In the genomic region with DNA sequence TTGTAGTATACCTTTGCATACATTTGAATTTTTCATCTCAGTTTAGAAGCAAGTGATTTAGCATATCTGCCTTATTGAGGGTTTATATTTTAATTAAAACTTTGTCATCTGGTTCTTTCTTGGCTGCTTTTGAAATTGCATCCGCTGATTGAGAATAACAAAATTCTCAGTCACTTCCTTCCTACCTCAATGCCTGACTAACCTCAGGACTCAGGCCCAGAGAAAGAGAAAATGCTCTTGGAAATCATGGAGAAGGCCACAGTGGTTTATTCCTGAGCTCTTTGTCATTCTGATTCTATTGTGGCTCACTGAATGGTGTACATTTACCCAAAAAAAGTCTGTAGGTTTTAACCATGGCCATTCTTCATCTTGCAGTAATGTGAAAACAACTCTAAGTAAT, we compare ENCODE assay signal across 12 cellular contexts.
A peak's percentile ranks its signal among the peaks of the same experiment; 100 is the strongest.
DNase-seq lines count a peak whose midpoint lies in the region; ATAC-seq and TF ChIP-seq lines count a peak whose summit lies in the region.
"Had no signal": no experiment of that assay in that cellular context is flagged by ENCODE, and none has a peak within 500 bp of the region (broad histone marks: within the 10 kb centered on the region; RNA-seq: fewer than 3 reads in every experiment).

No MANE protein-coding gene starts in this region.

- ATAC-seq in HG02763 (IDR thresholded peaks at IDR 0.05; ENCODE audit: unreplicated experiment) (no peak), SK-N-SH treated with all-trans-retinoic acid at 6 μM for 48 hours (no peak)
- ATAC-seq: mucosa of descending colon had no signal

- DNase-seq in AG08395 (ENCODE audit: low spot score) (peak; percentile 2), H4 (ENCODE audit: low spot score) (peak; percentile 37), amniotic epithelial cell (ENCODE audit: low read depth) (peak; percentile 24), iPS-NIHi11 (ENCODE audit: low spot score) (peak; percentile 14)
- no peak for DNase-seq in effector CD8-positive, alpha-beta T cell (lab: John Stamatoyannopoulos, UW)
- DNase-seq in stimulated activated CD4-positive, alpha-beta T cell treated with anti-CD3 and anti-CD28 coated beads, Interleukin-4, amount 100 ng/mL, for 24 hours: no peak
- DNase-seq: activated naive CD4-positive, alpha-beta T cell; central memory CD4-positive, alpha-beta T cell; mucosa of descending colon; Peyer's patch had no signal

TF ChIP-seq in SK-N-SH treated with all-trans-retinoic acid at 6 μM for 48 hours, 23 proteins besides CTCF, POLR2A, EP300 and RAD21:
- no peak for TF ChIP-seq PPARA (CRISPR knock-in tag; IDR thresholded peaks at IDR 0.05; ENCODE audit: borderline replicate concordance)
- TF ChIP-seq, protein P1, sequence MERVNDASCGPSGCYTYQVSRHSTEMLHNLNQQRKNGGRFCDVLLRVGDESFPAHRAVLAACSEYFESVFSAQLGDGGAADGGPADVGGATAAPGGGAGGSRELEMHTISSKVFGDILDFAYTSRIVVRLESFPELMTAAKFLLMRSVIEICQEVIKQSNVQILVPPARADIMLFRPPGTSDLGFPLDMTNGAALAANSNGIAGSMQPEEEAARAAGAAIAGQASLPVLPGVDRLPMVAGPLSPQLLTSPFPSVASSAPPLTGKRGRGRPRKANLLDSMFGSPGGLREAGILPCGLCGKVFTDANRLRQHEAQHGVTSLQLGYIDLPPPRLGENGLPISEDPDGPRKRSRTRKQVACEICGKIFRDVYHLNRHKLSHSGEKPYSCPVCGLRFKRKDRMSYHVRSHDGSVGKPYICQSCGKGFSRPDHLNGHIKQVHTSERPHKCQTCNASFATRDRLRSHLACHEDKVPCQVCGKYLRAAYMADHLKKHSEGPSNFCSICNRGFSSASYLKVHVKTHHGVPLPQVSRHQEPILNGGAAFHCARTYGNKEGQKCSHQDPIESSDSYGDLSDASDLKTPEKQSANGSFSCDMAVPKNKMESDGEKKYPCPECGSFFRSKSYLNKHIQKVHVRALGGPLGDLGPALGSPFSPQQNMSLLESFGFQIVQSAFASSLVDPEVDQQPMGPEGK (CRISPR knock-in tag; IDR thresholded peaks at IDR 0.05; ENCODE audit: borderline replicate concordance): no peak
- no peak for TF ChIP-seq GLIS3 (CRISPR knock-in tag; IDR thresholded peaks at IDR 0.05)
- TF ChIP-seq, protein P2, sequence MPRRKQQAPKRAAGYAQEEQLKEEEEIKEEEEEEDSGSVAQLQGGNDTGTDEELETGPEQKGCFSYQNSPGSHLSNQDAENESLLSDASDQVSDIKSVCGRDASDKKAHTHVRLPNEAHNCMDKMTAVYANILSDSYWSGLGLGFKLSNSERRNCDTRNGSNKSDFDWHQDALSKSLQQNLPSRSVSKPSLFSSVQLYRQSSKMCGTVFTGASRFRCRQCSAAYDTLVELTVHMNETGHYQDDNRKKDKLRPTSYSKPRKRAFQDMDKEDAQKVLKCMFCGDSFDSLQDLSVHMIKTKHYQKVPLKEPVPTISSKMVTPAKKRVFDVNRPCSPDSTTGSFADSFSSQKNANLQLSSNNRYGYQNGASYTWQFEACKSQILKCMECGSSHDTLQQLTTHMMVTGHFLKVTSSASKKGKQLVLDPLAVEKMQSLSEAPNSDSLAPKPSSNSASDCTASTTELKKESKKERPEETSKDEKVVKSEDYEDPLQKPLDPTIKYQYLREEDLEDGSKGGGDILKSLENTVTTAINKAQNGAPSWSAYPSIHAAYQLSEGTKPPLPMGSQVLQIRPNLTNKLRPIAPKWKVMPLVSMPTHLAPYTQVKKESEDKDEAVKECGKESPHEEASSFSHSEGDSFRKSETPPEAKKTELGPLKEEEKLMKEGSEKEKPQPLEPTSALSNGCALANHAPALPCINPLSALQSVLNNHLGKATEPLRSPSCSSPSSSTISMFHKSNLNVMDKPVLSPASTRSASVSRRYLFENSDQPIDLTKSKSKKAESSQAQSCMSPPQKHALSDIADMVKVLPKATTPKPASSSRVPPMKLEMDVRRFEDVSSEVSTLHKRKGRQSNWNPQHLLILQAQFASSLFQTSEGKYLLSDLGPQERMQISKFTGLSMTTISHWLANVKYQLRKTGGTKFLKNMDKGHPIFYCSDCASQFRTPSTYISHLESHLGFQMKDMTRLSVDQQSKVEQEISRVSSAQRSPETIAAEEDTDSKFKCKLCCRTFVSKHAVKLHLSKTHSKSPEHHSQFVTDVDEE (CRISPR knock-in tag; IDR thresholded peaks at IDR 0.05): no peak
- no peak for TF ChIP-seq ARNTL (CRISPR knock-in tag; IDR thresholded peaks at IDR 0.05; ENCODE audit: borderline replicate concordance, low read depth)
- TF ChIP-seq ZNF70 (CRISPR knock-in tag; IDR thresholded peaks at IDR 0.05): no peak
- TF ChIP-seq, protein P3, sequence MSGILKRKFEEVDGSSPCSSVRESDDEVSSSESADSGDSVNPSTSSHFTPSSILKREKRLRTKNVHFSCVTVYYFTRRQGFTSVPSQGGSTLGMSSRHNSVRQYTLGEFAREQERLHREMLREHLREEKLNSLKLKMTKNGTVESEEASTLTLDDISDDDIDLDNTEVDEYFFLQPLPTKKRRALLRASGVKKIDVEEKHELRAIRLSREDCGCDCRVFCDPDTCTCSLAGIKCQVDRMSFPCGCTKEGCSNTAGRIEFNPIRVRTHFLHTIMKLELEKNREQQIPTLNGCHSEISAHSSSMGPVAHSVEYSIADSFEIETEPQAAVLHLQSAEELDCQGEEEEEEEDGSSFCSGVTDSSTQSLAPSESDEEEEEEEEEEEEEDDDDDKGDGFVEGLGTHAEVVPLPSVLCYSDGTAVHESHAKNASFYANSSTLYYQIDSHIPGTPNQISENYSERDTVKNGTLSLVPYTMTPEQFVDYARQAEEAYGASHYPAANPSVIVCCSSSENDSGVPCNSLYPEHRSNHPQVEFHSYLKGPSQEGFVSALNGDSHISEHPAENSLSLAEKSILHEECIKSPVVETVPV (CRISPR knock-in tag; IDR thresholded peaks at IDR 0.05): no peak
- no peak for TF ChIP-seq ZNF8 (CRISPR knock-in tag; IDR thresholded peaks at IDR 0.05)
- TF ChIP-seq, protein P4, sequence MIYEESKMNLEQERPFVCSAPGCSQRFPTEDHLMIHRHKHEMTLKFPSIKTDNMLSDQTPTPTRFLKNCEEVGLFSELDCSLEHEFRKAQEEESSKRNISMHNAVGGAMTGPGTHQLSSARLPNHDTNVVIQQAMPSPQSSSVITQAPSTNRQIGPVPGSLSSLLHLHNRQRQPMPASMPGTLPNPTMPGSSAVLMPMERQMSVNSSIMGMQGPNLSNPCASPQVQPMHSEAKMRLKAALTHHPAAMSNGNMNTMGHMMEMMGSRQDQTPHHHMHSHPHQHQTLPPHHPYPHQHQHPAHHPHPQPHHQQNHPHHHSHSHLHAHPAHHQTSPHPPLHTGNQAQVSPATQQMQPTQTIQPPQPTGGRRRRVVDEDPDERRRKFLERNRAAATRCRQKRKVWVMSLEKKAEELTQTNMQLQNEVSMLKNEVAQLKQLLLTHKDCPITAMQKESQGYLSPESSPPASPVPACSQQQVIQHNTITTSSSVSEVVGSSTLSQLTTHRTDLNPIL (CRISPR knock-in tag; IDR thresholded peaks at IDR 0.05; ENCODE audit: low read depth): no peak
- no peak for TF ChIP-seq RARB (CRISPR knock-in tag; IDR thresholded peaks at IDR 0.05)
- no peak for TF ChIP-seq TCF4 (CRISPR knock-in tag; IDR thresholded peaks at IDR 0.05; ENCODE audit: borderline replicate concordance)
- no peak for TF ChIP-seq ESRRG (CRISPR knock-in tag; IDR thresholded peaks at IDR 0.05)
- TF ChIP-seq OSR1 (CRISPR knock-in tag; IDR thresholded peaks at IDR 0.05): no peak

Comparison
In these comparisons a context has a peak if more than half of its experiments do, and no peak if none do; other contexts are left out.
1. DNase-seq: peak in AG08395 (single experiment), H4 (single experiment), amniotic epithelial cell (single experiment) and iPS-NIHi11 (single experiment); none in effector CD8-positive, alpha-beta T cell (single experiment) and stimulated activated CD4-positive, alpha-beta T cell treated with anti-CD3 and anti-CD28 coated beads, Interleukin-4, amount 100 ng/mL, for 24 hours (single experiment).